Comparison of ENCODE assay signal across 34 cellular contexts in genomic region chr10:123648595-123648994, GRCh38. TPM values are rescaled to one million over a fixed set of nuclear protein-coding genes. Genes with fewer than 3 reads are reported as not detected.
"Had no signal": no experiment of that assay in that cellular context is flagged by ENCODE, and none has a peak within 500 bp of the region (broad histone marks: within the 10 kb centered on the region; RNA-seq: fewer than 3 reads in every experiment).

No MANE protein-coding gene starts in this region.

- H3K9me3 ChIP-seq: neutrophil, ovary, tibial artery had no signal

- DNase-seq: activated CD4-positive, alpha-beta memory T cell treated with anti-CD3 and anti-CD28 coated beads for 36 hours; activated CD4-positive, alpha-beta T cell treated with anti-CD3 and anti-CD28 coated beads, Interleukin-2, amount 10 ng/mL, durations not matched to agents 24 days and 14 days; activated CD8-positive, alpha-beta memory T cell treated with anti-CD3 and anti-CD28 coated beads, Interleukin-2, amount 50 U/mL, for 4 hours; activated effector memory CD4-positive, alpha-beta T cell treated with anti-CD3 and anti-CD28 coated beads, Interleukin-2, amount 50 U/mL, for 16 hours; activated naive CD4-positive, alpha-beta T cell treated with anti-CD3 and anti-CD28 coated beads, Interleukin-2, amount 10 ng/mL, durations not matched to agents 7 days and 5 days; activated T-cell treated with anti-CD3 and anti-CD28 coated beads, Interleukin-2, amount 50 U/mL, for 1 hour; amniotic stem cell; brain microvascular endothelial cell; foreskin keratinocyte; left ventricle myocardium superior; naive B cell; nephron progenitor cell; ovary; stimulated activated CD4-positive, alpha-beta T cell treated with anti-CD3 and anti-CD28 coated beads, Interleukin-12 subunit alpha, Interleukin-12 subunit beta, amount 100 ng/mL, for 4 hours; stimulated activated CD4-positive, alpha-beta T cell treated with anti-CD3 and anti-CD28 coated beads, Interleukin-4, amount 100 ng/mL, for 1 hour; stimulated activated naive CD8-positive, alpha-beta T cell treated with anti-CD3 and anti-CD28 coated beads, Interleukin-15, amount 100 ng/mL, for 72 hours; SW 1271; T-helper 9 cell; tibial artery; WERI-Rb-1 had no signal

- H3K27me3 ChIP-seq: brain microvascular endothelial cell, foreskin keratinocyte, ovary had no signal

- ATAC-seq: activated CD4-positive, CD25-positive, alpha-beta regulatory T cell treated with anti-CD3 and anti-CD28 coated beads, Interleukin-2, amount 50 U/mL, for 24 hours; esophagus mucosa; foreskin keratinocyte; left ventricle myocardium superior; sciatic nerve; stimulated activated naive CD8-positive, alpha-beta T cell treated with anti-CD3 and anti-CD28 coated beads, Interleukin-15, amount 100 ng/mL, for 72 hours had no signal

- H3K4me1 ChIP-seq: foreskin keratinocyte, tibial artery had no signal

- H3K36me3 ChIP-seq: brain microvascular endothelial cell, neutrophil, ovary, tibial artery, WERI-Rb-1 had no signal

- H3K36me3 Mint-ChIP-seq: activated CD4-positive, alpha-beta memory T cell treated with anti-CD3 and anti-CD28 coated beads for 36 hours; activated naive CD4-positive, alpha-beta T cell treated with anti-CD3 and anti-CD28 coated beads, Interleukin-2, amount 10 ng/mL, durations not matched to agents 7 days and 5 days; mesothelial cell of epicardium; naive B cell had no signal

- H3K9me3 Mint-ChIP-seq: activated CD4-positive, alpha-beta memory T cell treated with anti-CD3 and anti-CD28 coated beads for 36 hours; activated CD4-positive, alpha-beta T cell treated with anti-CD3 and anti-CD28 coated beads, Interleukin-2, amount 10 ng/mL, durations not matched to agents 24 days and 14 days; activated naive CD4-positive, alpha-beta T cell treated with anti-CD3 and anti-CD28 coated beads, Interleukin-2, amount 10 ng/mL, durations not matched to agents 7 days and 5 days; activated T-helper 1 cell treated with anti-CD3 and anti-CD28 coated beads, Interleukin-12 subunit alpha, Interleukin-12 subunit beta, Interleukin-2, Interleukin-4 antibody, amounts not matched to agents 30 ng/mL and 10 ng/mL and 1 ng/mL, durations not matched to agents 14 hours and 24 hours and 36 hours; mesothelial cell of epicardium; nephron progenitor cell; stimulated activated naive CD8-positive, alpha-beta T cell treated with anti-CD3 and anti-CD28 coated beads, Interleukin-15, amount 100 ng/mL, for 72 hours; T-helper 1 cell treated with Interleukin-12 subunit alpha and Interleukin-12 subunit beta and Interleukin-4 antibody, amounts not matched to agents 30 μg/mL and 1 μg/mL, for 36 hours had no signal

- H3K4me1 Mint-ChIP-seq: activated CD4-positive, alpha-beta T cell treated with anti-CD3 and anti-CD28 coated beads, Interleukin-2, amount 10 ng/mL, durations not matched to agents 24 days and 14 days; activated naive CD4-positive, alpha-beta T cell treated with anti-CD3 and anti-CD28 coated beads, Interleukin-2, amount 10 ng/mL, durations not matched to agents 7 days and 5 days; mesothelial cell of epicardium; naive B cell; nephron progenitor cell; stimulated activated naive CD8-positive, alpha-beta T cell treated with anti-CD3 and anti-CD28 coated beads, Interleukin-15, amount 100 ng/mL, for 72 hours had no signal

- H3K27ac Mint-ChIP-seq: activated CD4-positive, alpha-beta memory T cell treated with anti-CD3 and anti-CD28 coated beads for 36 hours; activated CD4-positive, alpha-beta T cell treated with anti-CD3 and anti-CD28 coated beads, Interleukin-2, amount 10 ng/mL, durations not matched to agents 24 days and 14 days; activated naive CD4-positive, alpha-beta T cell treated with anti-CD3 and anti-CD28 coated beads, Interleukin-2, amount 10 ng/mL, durations not matched to agents 7 days and 5 days; activated T-helper 1 cell treated with anti-CD3 and anti-CD28 coated beads, Interleukin-12 subunit alpha, Interleukin-12 subunit beta, Interleukin-2, Interleukin-4 antibody, amounts not matched to agents 30 ng/mL and 10 ng/mL and 1 ng/mL, durations not matched to agents 14 hours and 24 hours and 36 hours; mesothelial cell of epicardium; naive B cell; nephron progenitor cell; progenitor cell of endocrine pancreas; stimulated activated naive CD8-positive, alpha-beta T cell treated with anti-CD3 and anti-CD28 coated beads, Interleukin-15, amount 100 ng/mL, for 72 hours; T-helper 1 cell treated with Interleukin-12 subunit alpha and Interleukin-12 subunit beta and Interleukin-4 antibody, amounts not matched to agents 30 μg/mL and 1 μg/mL, for 36 hours had no signal

- H3K4me3 ChIP-seq: ovary, skin epidermis, tibial artery had no signal

- H3K4me3 Mint-ChIP-seq: activated CD4-positive, alpha-beta memory T cell treated with anti-CD3 and anti-CD28 coated beads for 36 hours; activated CD4-positive, alpha-beta T cell treated with anti-CD3 and anti-CD28 coated beads, Interleukin-2, amount 10 ng/mL, durations not matched to agents 24 days and 14 days; activated naive CD4-positive, alpha-beta T cell treated with anti-CD3 and anti-CD28 coated beads, Interleukin-2, amount 10 ng/mL, durations not matched to agents 7 days and 5 days; activated T-helper 1 cell treated with anti-CD3 and anti-CD28 coated beads, Interleukin-12 subunit alpha, Interleukin-12 subunit beta, Interleukin-2, Interleukin-4 antibody, amounts not matched to agents 30 ng/mL and 10 ng/mL and 1 ng/mL, durations not matched to agents 14 hours and 24 hours and 36 hours; mesothelial cell of epicardium; naive B cell; nephron progenitor cell; stimulated activated naive CD8-positive, alpha-beta T cell treated with anti-CD3 and anti-CD28 coated beads, Interleukin-15, amount 100 ng/mL, for 72 hours; T-helper 1 cell treated with Interleukin-12 subunit alpha and Interleukin-12 subunit beta and Interleukin-4 antibody, amounts not matched to agents 30 μg/mL and 1 μg/mL, for 36 hours had no signal

- H3K27ac ChIP-seq: brain microvascular endothelial cell, foreskin keratinocyte, neutrophil, ovary, skin epidermis, tibial artery, WERI-Rb-1 had no signal

RNA-seq across cellular contexts. Expression of gene GPR26, which starts 17.6 kb away (rescaled TPM):
- total RNA-seq: activated CD4-positive, alpha-beta memory T cell treated with anti-CD3 and anti-CD28 coated beads for 36 hours; activated CD4-positive, alpha-beta T cell treated with anti-CD3 and anti-CD28 coated beads, Interleukin-2, amount 10 ng/mL, durations not matched to agents 24 days and 14 days; activated CD8-positive, alpha-beta memory T cell treated with anti-CD3 and anti-CD28 coated beads for 36 hours; activated T-helper 1 cell treated with anti-CD3 and anti-CD28 coated beads, Interleukin-12 subunit alpha, Interleukin-12 subunit beta, Interleukin-2, Interleukin-4 antibody, amounts not matched to agents 30 ng/mL and 10 ng/mL and 1 ng/mL, durations not matched to agents 14 hours and 24 hours and 36 hours; cardiac septum; esophagus mucosa; foreskin keratinocyte; glomerular endothelial cell; left ventricle myocardium superior; lung microvascular endothelial cell; mesothelial cell of epicardium; ovary; progenitor cell of endocrine pancreas; renal cortical epithelial cell; sciatic nerve had no signal
- polyA plus RNA-seq: foreskin keratinocyte, ovary had no signal
